Comparison of ENCODE assay signal across 8 cellular contexts in the genomic region with DNA sequence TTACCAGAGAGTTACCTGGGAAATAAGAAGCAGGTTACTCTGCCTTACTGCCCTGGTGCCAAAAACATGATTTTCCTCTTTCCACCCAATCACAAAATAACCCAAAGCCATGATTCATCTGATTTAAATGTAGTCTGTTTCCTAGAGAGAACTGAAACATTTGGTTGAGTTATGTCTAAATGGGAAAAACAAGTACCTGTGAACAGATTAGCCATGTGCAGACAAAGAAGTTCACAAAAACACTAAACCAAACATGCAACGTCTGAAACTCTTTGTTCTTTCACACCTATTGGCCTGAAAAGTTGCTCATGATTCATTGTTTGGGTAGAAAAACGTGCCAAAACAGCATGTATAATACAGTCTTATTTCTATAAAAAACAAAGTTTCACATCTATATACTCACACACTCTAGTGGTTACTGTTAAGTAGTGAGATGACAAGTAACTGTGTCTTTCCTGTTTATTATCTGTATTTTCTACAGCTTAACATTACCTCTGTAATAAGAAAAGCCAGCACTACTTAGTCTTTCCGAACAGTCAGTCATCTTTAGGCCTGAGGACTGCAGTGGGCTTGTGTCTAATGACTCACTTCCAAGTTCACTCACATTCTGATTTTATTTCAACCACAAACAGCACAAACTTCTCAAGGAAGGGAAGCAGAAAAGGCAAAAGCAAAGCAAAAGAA. TPM values are rescaled to one million over a fixed set of nuclear protein-coding genes. Genes with fewer than 3 reads are reported as not detected.
DNase-seq lines count a peak whose midpoint lies in the region; ATAC-seq and TF ChIP-seq lines count a peak whose summit lies in the region.

No MANE protein-coding gene starts in this region.

- TF ChIP-seq CTCF in choroid plexus epithelial cell (conservative IDR thresholded peaks at IDR 0.05; ENCODE audit: low read depth, low read length), result no peak

- ATAC-seq in HG03354 (IDR thresholded peaks at IDR 0.05; ENCODE audit: poor library complexity, severe bottlenecking, unreplicated experiment), result peak; percentile 74
- peak; percentile 94 for ATAC-seq in stimulated activated naive CD8-positive, alpha-beta T cell treated with anti-CD3 and anti-CD28 coated beads, Interleukin-15, Interleukin-2, amounts not matched to agents 100 U/mL and 50 U/mL, for 24 hours

- no peak overlapping the region for H3K4me3 ChIP-seq in choroid plexus epithelial cell (ENCODE audit: low read depth, low read length)

- peak; percentile 61 for DNase-seq in stimulated activated CD4-positive, alpha-beta T cell treated with anti-CD3 and anti-CD28 coated beads, Interleukin-1b, Interleukin-23, amount 100 ng/mL, for 48 hours
- DNase-seq in stimulated activated CD4-positive, alpha-beta T cell treated with anti-CD3 and anti-CD28 coated beads, Interleukin-12 subunit alpha, Interleukin-12 subunit beta, amount 100 ng/mL, for 4 hours, result no peak
- DNase-seq in choroid plexus epithelial cell (ENCODE audit: low read depth) (peak; percentile 86), posterior vena cava (ENCODE audit: low spot score) (no peak), NOMO-1 (lab: John Stamatoyannopoulos, UW; ENCODE audit: unreplicated experiment in 2 of 2) (no peak), NCI-H2081 treated with DMSO at 0.1 percent for 48 hours (lab: John Stamatoyannopoulos, UW) (no peak)
- no peak for DNase-seq in stimulated activated naive CD8-positive, alpha-beta T cell treated with anti-CD3 and anti-CD28 coated beads, Interleukin-15, Interleukin-2, amounts not matched to agents 100 U/mL and 50 U/mL, for 24 hours

- intact Hi-C loops in posterior vena cava (cut with DNase I), result no loop called here

RNA-seq across cellular contexts. Expression of a gene that starts 30.1 kb away (rescaled TPM):
- total RNA-seq in posterior vena cava, result 1 to 10 TPM; 8.0 to 9.0 TPM

Comparison
In these comparisons a context has a peak if more than half of its experiments do, and no peak if none do; other contexts are left out.
1. DNase-seq: peak in stimulated activated CD4-positive, alpha-beta T cell treated with anti-CD3 and anti-CD28 coated beads, Interleukin-1b, Interleukin-23, amount 100 ng/mL, for 48 hours (single experiment) and choroid plexus epithelial cell (single experiment); none in stimulated activated CD4-positive, alpha-beta T cell treated with anti-CD3 and anti-CD28 coated beads, Interleukin-12 subunit alpha, Interleukin-12 subunit beta, amount 100 ng/mL, for 4 hours (single experiment), stimulated activated naive CD8-positive, alpha-beta T cell treated with anti-CD3 and anti-CD28 coated beads, Interleukin-15, Interleukin-2, amounts not matched to agents 100 U/mL and 50 U/mL, for 24 hours (single experiment), posterior vena cava (single experiment), NOMO-1 (0 of 2) and NCI-H2081 treated with DMSO at 0.1 percent for 48 hours (single experiment).